ENCODE assay signal across 1 cellular context in the genomic region with DNA sequence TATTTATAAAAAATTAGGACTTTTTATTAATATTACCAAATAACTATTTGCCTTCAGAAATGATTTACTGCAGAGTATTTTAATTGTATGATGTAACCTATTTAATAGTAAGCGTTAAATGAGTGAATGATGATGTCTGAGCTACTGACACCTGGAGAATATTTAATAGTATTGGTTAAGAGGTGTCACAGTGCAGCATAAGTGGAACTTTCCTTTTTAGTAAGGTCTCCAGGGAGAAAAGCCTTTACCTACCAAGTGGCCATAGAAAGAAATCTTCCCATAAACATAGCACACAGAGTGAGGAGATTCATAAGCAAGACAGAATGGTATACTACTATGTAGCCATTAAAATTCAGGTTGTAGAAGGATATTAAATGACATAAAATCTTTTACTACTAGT.
TF ChIP-seq lines count a peak whose summit lies in the region.

No MANE protein-coding gene starts in this region.

TF ChIP-seq in GM12878, 131 proteins besides CTCF, POLR2A, EP300 and RAD21 (continued from another document):
- no peak for TF ChIP-seq NR2C2 (IDR thresholded peaks at IDR 0.05; ENCODE audit: borderline replicate concordance, control insufficient read depth, insufficient read length, low read depth)
- TF ChIP-seq CHD4 (IDR thresholded peaks at IDR 0.05) = no peak
- TF ChIP-seq ZBTB33 (IDR thresholded peaks at IDR 0.05) = no peak
- TF ChIP-seq ZNF384 (IDR thresholded peaks at IDR 0.05; ENCODE audit: borderline replicate concordance, low read depth, low read length) = no peak
- no peak for TF ChIP-seq ZNF207 (IDR thresholded peaks at IDR 0.05; ENCODE audit: borderline replicate concordance)
- no peak for TF ChIP-seq RELA (IDR thresholded peaks at IDR 0.05; ENCODE audit: borderline replicate concordance, partially characterized antibody)
- TF ChIP-seq CREM (IDR thresholded peaks at IDR 0.05; ENCODE audit: low read depth) = no peak
- TF ChIP-seq WRNIP1 (IDR thresholded peaks at IDR 0.05; ENCODE audit: borderline replicate concordance, low read depth, low read length) = no peak
- TF ChIP-seq POU2F2 (IDR thresholded peaks at IDR 0.05; ENCODE audit: borderline replicate concordance, low read depth, low read length) = no peak
- no peak for TF ChIP-seq SIN3A (IDR thresholded peaks at IDR 0.05; ENCODE audit: low read depth, low read length)
- TF ChIP-seq IKZF1 (conservative IDR thresholded peaks at IDR 0.05) = no peak
TF ChIP-seq in GM12878: peak in this region for 0.
